Comparison of ENCODE assay signal across 25 cellular contexts in the genomic region with DNA sequence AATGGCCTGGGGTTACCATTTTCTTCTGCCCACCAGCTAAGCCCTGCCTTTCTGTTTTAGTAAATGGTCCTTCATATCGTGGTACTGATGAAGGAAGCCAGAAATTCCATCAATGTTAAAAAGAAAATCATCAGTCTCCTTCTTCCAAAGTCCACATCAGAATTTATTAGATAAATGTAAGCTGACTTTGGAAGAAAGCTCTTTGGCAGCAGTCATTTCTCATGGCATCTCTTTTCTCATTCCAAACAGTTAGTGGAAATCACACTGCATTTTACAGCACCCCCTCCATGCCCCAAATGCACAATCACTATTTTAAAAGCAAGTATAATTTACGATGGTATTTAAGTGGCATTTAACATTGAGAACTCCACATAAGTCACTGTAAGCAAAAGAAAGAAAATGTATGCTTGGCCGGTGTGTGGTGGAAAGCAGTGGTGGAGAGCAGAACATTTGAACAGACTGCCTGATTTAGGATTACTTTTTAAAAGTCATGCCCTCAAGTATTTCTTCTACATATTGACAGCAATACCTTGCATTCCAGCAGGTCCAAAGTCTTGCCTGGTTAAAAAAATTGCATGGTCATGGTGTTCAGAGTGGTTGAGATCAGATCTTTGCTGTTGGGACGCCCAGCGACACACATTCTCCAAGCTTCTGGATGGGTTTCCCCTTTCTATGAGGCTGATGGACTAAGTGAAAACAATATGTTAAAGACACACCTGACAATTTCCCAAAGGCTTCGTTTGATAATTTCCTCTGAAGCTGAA.
DNase-seq lines count a peak whose midpoint lies in the region; TF ChIP-seq lines count a peak whose summit lies in the region.
"Had no signal": no experiment of that assay in that cellular context is flagged by ENCODE, and none has a peak within 500 bp of the region (broad histone marks: within the 10 kb centered on the region; RNA-seq: fewer than 3 reads in every experiment).

No MANE protein-coding gene starts in this region.

- 82% methylated on average over 6 of the region's 6 CpGs for WGBS in suprapubic skin

- no peak for DNase-seq in HEK293T (ENCODE audit: extremely low spot score)
- no peak for DNase-seq in SK-N-MC (ENCODE audit: low read depth, low spot score)
- peak; percentile 2 to 15 for DNase-seq in erythroblast (lab: John Stamatoyannopoulos, UW)
- DNase-seq in osteocyte (ENCODE audit: extremely low spot score, unreplicated experiment): no peak
- no peak for DNase-seq in KBM-7
- no peak for DNase-seq in RKO (ENCODE audit: low spot score)
- no peak for DNase-seq in suprapubic skin (ENCODE audit: low spot score in 2 of 2)
- DNase-seq: activated CD8-positive, alpha-beta T cell treated with anti-CD3 and anti-CD28 coated beads, Interleukin-2, amount 10 ng/mL, durations not matched to agents 7 days and 5 days; activated effector memory CD4-positive, alpha-beta T cell treated with anti-CD3 and anti-CD28 coated beads, Interleukin-2, amount 50 U/mL, for 16 hours; activated naive CD8-positive, alpha-beta T cell treated with anti-CD3 and anti-CD28 coated beads, Interleukin-2, amount 10 ng/mL, durations not matched to agents 7 days and 5 days; DMS 273 treated with DMSO at 0.1 percent for 48 hours; H7; kidney; NCI-H1417; NCI-H2081 treated with DMSO at 0.1 percent for 48 hours; NCI-H748 treated with DMSO at 0.1 percent for 48 hours; nephron progenitor cell; posterior cingulate gyrus; sigmoid colon; stimulated activated CD4-positive, alpha-beta T cell treated with anti-CD3 and anti-CD28 coated beads, Interleukin-4, amount 100 ng/mL, for 4 hours; substantia nigra; T-helper 17 cell had no signal

- no peaks in the 10 kb centered on the region for H3K9me3 Mint-ChIP-seq in osteocyte (ENCODE audit: unreplicated experiment)
- H3K9me3 Mint-ChIP-seq: activated naive CD8-positive, alpha-beta T cell treated with anti-CD3 and anti-CD28 coated beads, Interleukin-2, amount 10 ng/mL, durations not matched to agents 7 days and 5 days; nephron progenitor cell; stimulated activated memory B cell treated with anti-CD40 and anti-IgM and Interleukin-4, amounts not matched to agents 10 μg/mL and 1 μg/mL and 100 μg/mL, for 72 hours had no signal

- H3K36me3 ChIP-seq in SK-N-MC (ENCODE audit: insufficient read depth, low read length) (no peaks in the 10 kb centered on the region), suprapubic skin (no peaks in the 10 kb centered on the region)
- H3K36me3 ChIP-seq: sigmoid colon had no signal

- H3K27ac ChIP-seq in SK-N-MC: peak overlapping the region; percentile 56
- no peak overlapping the region for H3K27ac ChIP-seq in suprapubic skin
- H3K27ac ChIP-seq: RWPE1, sigmoid colon had no signal

- H3K4me3 Mint-ChIP-seq in osteocyte (ENCODE audit: unreplicated experiment): no peak overlapping the region
- H3K4me3 Mint-ChIP-seq: activated CD4-positive, alpha-beta T cell treated with anti-CD3 and anti-CD28 coated beads for 36 hours; activated CD8-positive, alpha-beta T cell treated with anti-CD3 and anti-CD28 coated beads, Interleukin-2, amount 10 ng/mL, durations not matched to agents 7 days and 5 days; nephron progenitor cell; stimulated activated memory B cell treated with anti-CD40 and anti-IgM and Interleukin-4, amounts not matched to agents 10 μg/mL and 1 μg/mL and 100 μg/mL, for 72 hours; T-helper 17 cell had no signal

- no peak for TF ChIP-seq POLR2A in erythroblast (IDR thresholded peaks at IDR 0.05; ENCODE audit: low read length)
- TF ChIP-seq POLR2A in suprapubic skin (IDR thresholded peaks at IDR 0.05): no peak

- no peak for TF ChIP-seq EP300 in suprapubic skin (IDR thresholded peaks at IDR 0.05)

- TF ChIP-seq CTCF in osteocyte (IDR thresholded peaks at IDR 0.05) (no peak), suprapubic skin (IDR thresholded peaks at IDR 0.05) (no peak)

- H3K36me3 Mint-ChIP-seq in osteocyte (ENCODE audit: unreplicated experiment): no peaks in the 10 kb centered on the region
- H3K36me3 Mint-ChIP-seq: activated naive CD8-positive, alpha-beta T cell treated with anti-CD3 and anti-CD28 coated beads, Interleukin-2, amount 10 ng/mL, durations not matched to agents 7 days and 5 days; stimulated activated memory B cell treated with anti-CD40 and anti-IgM and Interleukin-4, amounts not matched to agents 10 μg/mL and 1 μg/mL and 100 μg/mL, for 72 hours had no signal

- peaks cover 3% of the 10 kb centered on the region for H3K4me1 ChIP-seq in suprapubic skin

- H3K4me1 Mint-ChIP-seq in osteocyte (ENCODE audit: unreplicated experiment): peaks cover 24% of the 10 kb centered on the region
- H3K4me1 Mint-ChIP-seq: nephron progenitor cell; stimulated activated memory B cell treated with anti-CD40 and anti-IgM and Interleukin-4, amounts not matched to agents 10 μg/mL and 1 μg/mL and 100 μg/mL, for 72 hours; T-helper 17 cell had no signal

- CTCF ChIA-PET in HEK293T (lab: Yijun Ruan, JAX): no interaction called here

- 0 out of 2 replicates have a peak, but pooled peaks cover 2% of the 10 kb centered on the region for H3K9me3 ChIP-seq in SK-N-MC (ENCODE audit: low read depth, low read length)
- no peaks in the 10 kb centered on the region for H3K9me3 ChIP-seq in suprapubic skin
- H3K9me3 ChIP-seq: sigmoid colon had no signal

- no peaks in the 10 kb centered on the region for H3K27me3 Mint-ChIP-seq in osteocyte (ENCODE audit: unreplicated experiment)
- H3K27me3 Mint-ChIP-seq: stimulated activated memory B cell treated with anti-CD40 and anti-IgM and Interleukin-4, amounts not matched to agents 10 μg/mL and 1 μg/mL and 100 μg/mL, for 72 hours had no signal

- H3K27ac Mint-ChIP-seq in osteocyte (ENCODE audit: unreplicated experiment): peak overlapping the region; percentile 65
- H3K27ac Mint-ChIP-seq: activated CD4-positive, alpha-beta T cell treated with anti-CD3 and anti-CD28 coated beads for 36 hours; activated CD8-positive, alpha-beta T cell treated with anti-CD3 and anti-CD28 coated beads, Interleukin-2, amount 10 ng/mL, durations not matched to agents 7 days and 5 days; activated naive CD8-positive, alpha-beta T cell treated with anti-CD3 and anti-CD28 coated beads, Interleukin-2, amount 10 ng/mL, durations not matched to agents 7 days and 5 days; nephron progenitor cell; stimulated activated memory B cell treated with anti-CD40 and anti-IgM and Interleukin-4, amounts not matched to agents 10 μg/mL and 1 μg/mL and 100 μg/mL, for 72 hours; T-helper 17 cell had no signal

- H3K4me3 ChIP-seq in SK-N-MC (no peak overlapping the region), suprapubic skin (no peak overlapping the region)
- H3K4me3 ChIP-seq: sigmoid colon had no signal

- in situ Hi-C loops in KBM-7 (cut with MboI; ENCODE audit: low pct_unique_long_range_greater_than_20kb, low sequenced_read_pairs): loop anchor here (25.0 kb wide), 1 partner anchor 692 kb away; no protein-coding TSS in a partner anchor

- POLR2A ChIA-PET in HEK293T (lab: Yijun Ruan, JAX): no interaction called here

- H3K9ac ChIP-seq in SK-N-MC (ENCODE audit: insufficient read length): no peak overlapping the region

- H3K27me3 ChIP-seq in suprapubic skin: no peaks in the 10 kb centered on the region
- H3K27me3 ChIP-seq: sigmoid colon had no signal

TF ChIP-seq in HEK293T, 16 proteins besides CTCF, POLR2A, EP300 and RAD21:
- TF ChIP-seq, protein P1, sequence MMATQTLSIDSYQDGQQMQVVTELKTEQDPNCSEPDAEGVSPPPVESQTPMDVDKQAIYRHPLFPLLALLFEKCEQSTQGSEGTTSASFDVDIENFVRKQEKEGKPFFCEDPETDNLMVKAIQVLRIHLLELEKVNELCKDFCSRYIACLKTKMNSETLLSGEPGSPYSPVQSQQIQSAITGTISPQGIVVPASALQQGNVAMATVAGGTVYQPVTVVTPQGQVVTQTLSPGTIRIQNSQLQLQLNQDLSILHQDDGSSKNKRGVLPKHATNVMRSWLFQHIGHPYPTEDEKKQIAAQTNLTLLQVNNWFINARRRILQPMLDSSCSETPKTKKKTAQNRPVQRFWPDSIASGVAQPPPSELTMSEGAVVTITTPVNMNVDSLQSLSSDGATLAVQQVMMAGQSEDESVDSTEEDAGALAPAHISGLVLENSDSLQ (IDR thresholded peaks at IDR 0.05): peak; percentile 29
- TF ChIP-seq L3MBTL2 (conservative IDR thresholded peaks at IDR 0.05): no peak

Comparison
In these comparisons a context has a peak if more than half of its experiments do, and no peak if none do; other contexts are left out.
1. DNase-seq: peak in erythroblast (2 of 2); none in HEK293T (single experiment), SK-N-MC (single experiment), osteocyte (single experiment), KBM-7 (single experiment), RKO (single experiment) and suprapubic skin (0 of 2).